In genomic region chr3:169812124-169812843, GRCh38 we compare ENCODE assay signal across 8 cellular contexts.
DNase-seq lines count a peak whose midpoint lies in the region; ATAC-seq lines count a peak whose summit lies in the region.

No MANE protein-coding gene starts in this region.

- H3K27ac Mint-ChIP-seq in memory B cell, result peak overlapping the region; percentile 83

- H3K9me3 Mint-ChIP-seq in memory B cell, result peaks cover 5% of the 10 kb centered on the region

- H3K4me1 ChIP-seq in effector memory CD4-positive, alpha-beta T cell (ENCODE audit: control insufficient read depth, insufficient read depth, low read length, poor library complexity, severe bottlenecking), result peaks cover 12% of the 10 kb centered on the region

- H3K27me3 Mint-ChIP-seq in memory B cell, result no peaks in the 10 kb centered on the region

- H3K9me3 ChIP-seq in effector memory CD4-positive, alpha-beta T cell (ENCODE audit: control insufficient read depth, low read length), result no peaks in the 10 kb centered on the region

- H3K27me3 ChIP-seq in effector memory CD4-positive, alpha-beta T cell (replicated peaks; ENCODE audit: control insufficient read depth, insufficient read depth, low read length, poor library complexity, severe bottlenecking), result no peaks in the 10 kb centered on the region

- DNase-seq in NCI-H187 (lab: John Stamatoyannopoulos, UW) (peak; percentile 35 to 36), NCI-H187 treated with DMSO at 0.1 percent for 48 hours (lab: John Stamatoyannopoulos, UW) (no peak), NCI-H2081 treated with DMSO at 0.1 percent for 48 hours (lab: John Stamatoyannopoulos, UW) (peak; percentile 39), memory B cell (ENCODE audit: low spot score in 2 of 2) (peak; percentile 46 to 71)
- peak; percentile 15 to 28 for DNase-seq in activated CD4-positive, alpha-beta T cell treated with anti-CD3 and anti-CD28 coated beads, Interleukin-2, amount 50 U/mL, for 4 hours
- peak in 2 of 3 donors; percentile 17 to 18 for DNase-seq in effector memory CD4-positive, alpha-beta T cell
- peak; percentile 8 to 34 (median 20) for DNase-seq in stimulated activated CD4-positive, alpha-beta T cell treated with anti-CD3 and anti-CD28 coated beads, TNF-alpha, amount 100 ng/mL, for 4 hours (ENCODE audit: low read depth in 3 of 3)

- H3K36me3 Mint-ChIP-seq in memory B cell, result peaks cover 8% of the 10 kb centered on the region

- H3K4me3 ChIP-seq in effector memory CD4-positive, alpha-beta T cell (ENCODE audit: insufficient read depth, low read depth, low read length, poor library complexity, severe bottlenecking), result peak overlapping the region; percentile 72

- H3K36me3 ChIP-seq in effector memory CD4-positive, alpha-beta T cell (ENCODE audit: control insufficient read depth, insufficient read depth, low read length), result no peaks in the 10 kb centered on the region

- peak; percentile 65 for ATAC-seq in HG02852 (IDR thresholded peaks at IDR 0.05; ENCODE audit: unreplicated experiment)
- peak; percentile 57 for ATAC-seq in memory B cell (ENCODE audit: low read depth)

- H3K4me1 Mint-ChIP-seq in memory B cell, result peaks cover 25% of the 10 kb centered on the region

- H3K4me3 Mint-ChIP-seq in memory B cell, result peak overlapping the region; percentile 87

- H3K27ac ChIP-seq in effector memory CD4-positive, alpha-beta T cell (ENCODE audit: insufficient read depth, low read length, poor library complexity, severe bottlenecking), result no peak overlapping the region
